ENCODE assay signal across 18 cellular contexts in genomic region chrX:70088791-70089190, GRCh38. TPM values are rescaled to one million over a fixed set of nuclear protein-coding genes. Genes with fewer than 3 reads are reported as not detected.
A peak's percentile ranks its signal among the peaks of the same experiment; 100 is the strongest.
DNase-seq lines count a peak whose midpoint lies in the region; FAIRE-seq and TF ChIP-seq lines count a peak whose summit lies in the region.
"Had no signal": no experiment of that assay in that cellular context is flagged by ENCODE, and none has a peak within 500 bp of the region (broad histone marks: within the 10 kb centered on the region; RNA-seq: fewer than 3 reads in every experiment).

No MANE protein-coding gene starts in this region.

- H2BK120ac ChIP-seq in neuronal stem cell (ENCODE audit: low read depth, low read length) = no peak overlapping the region

- no peak overlapping the region for H3K4me3 ChIP-seq in SK-N-SH (ENCODE audit: low read depth in 2 of 2, low read length in 1 of 2)
- no peak overlapping the region for H3K4me3 ChIP-seq in kidney (ENCODE audit: low read length in 2 of 2)
- H3K4me3 ChIP-seq in neuronal stem cell (ENCODE audit: low read length in 2 of 2) = no peak overlapping the region
- no peak overlapping the region for H3K4me3 ChIP-seq in H7 (ENCODE audit: insufficient read depth, low read depth, low read length)
- H3K4me3 ChIP-seq: A549, GM23248 had no signal

- H3K27ac ChIP-seq in SK-N-SH (ENCODE audit: low read depth in 2 of 2, low read length in 1 of 2) (peak overlapping the region in 1 of 2 experiments; percentile 74; a peak in 1 of 4 replicates), kidney (ENCODE audit: low read depth in 2 of 2, low read length in 2 of 2) (no peak overlapping the region), neuronal stem cell (replicated peaks; ENCODE audit: low read length) (no peak overlapping the region)
- H3K27ac ChIP-seq: A549 had no signal

- no peak overlapping the region for H3K23ac ChIP-seq in neuronal stem cell (ENCODE audit: low read depth, low read length, poor library complexity)

- H3K14ac ChIP-seq in neuronal stem cell (ENCODE audit: low read length) = no peak overlapping the region

- no peak overlapping the region for H2AFZ ChIP-seq in SK-N-SH (ENCODE audit: low read depth)
- H2AFZ ChIP-seq in neuronal stem cell (ENCODE audit: low read length) = no peak overlapping the region

- no peak for TF ChIP-seq EP300 in SK-N-SH (IDR thresholded peaks at IDR 0.05; ENCODE audit: borderline replicate concordance in 1 of 2, low read depth in 1 of 2, low read length in 1 of 2)

- H4K8ac ChIP-seq in neuronal stem cell (ENCODE audit: low read depth, low read length) = no peak overlapping the region

- peaks cover 10% of the 10 kb centered on the region for H3K4me1 Mint-ChIP-seq in mesothelial cell of epicardium
- H3K4me1 Mint-ChIP-seq: CD4-positive, alpha-beta memory T cell had no signal

- no peaks in the 10 kb centered on the region for H4K20me1 ChIP-seq in SK-N-SH (ENCODE audit: insufficient read depth)

- TF ChIP-seq CTCF in SK-N-SH (IDR thresholded peaks at IDR 0.05) (no peak), mesothelial cell of epicardium (IDR thresholded peaks at IDR 0.05; ENCODE audit: unreplicated experiment) (no peak), kidney (IDR thresholded peaks at IDR 0.05; ENCODE audit: borderline replicate concordance, extremely low read depth, insufficient read depth) (no peak)

- H2BK12ac ChIP-seq in neuronal stem cell (ENCODE audit: low read length) = no peak overlapping the region

- no peak overlapping the region for H2BK5ac ChIP-seq in neuronal stem cell (ENCODE audit: low read length)

- TF ChIP-seq RAD21 in SK-N-SH (IDR thresholded peaks at IDR 0.05; ENCODE audit: low read length) = no peak

- POLR2A ChIA-PET in SK-N-SH (lab: Yijun Ruan, JAX) = no interaction called here

- H2AK5ac ChIP-seq in neuronal stem cell (ENCODE audit: low read depth, low read length) = no peak overlapping the region

- no peak for FAIRE-seq in kidney (lab: Jason Lieb, UNC)
- FAIRE-seq: A549, D721Med, GM18507, H54, HepG2, HTR-8/SVneo had no signal

- no peak overlapping the region for H3K9ac ChIP-seq in SK-N-SH
- no peak overlapping the region for H3K9ac ChIP-seq in kidney (ENCODE audit: low read length in 2 of 2)
- no peak overlapping the region for H3K9ac ChIP-seq in neuronal stem cell (ENCODE audit: low read depth, low read length, poor library complexity)

- no peak overlapping the region for H2BK15ac ChIP-seq in neuronal stem cell (ENCODE audit: low read length)

- H3K9me3 ChIP-seq in SK-N-SH = no peaks in the 10 kb centered on the region
- no peaks in the 10 kb centered on the region for H3K9me3 ChIP-seq in kidney (ENCODE audit: control insufficient read depth in 1 of 2, low read length in 2 of 2)
- no peaks in the 10 kb centered on the region for H3K9me3 ChIP-seq in neuronal stem cell (replicated peaks in 1 of 2; ENCODE audit: control insufficient read depth in 2 of 2, insufficient read depth in 1 of 2, low read depth in 1 of 2, low read length in 2 of 2)
- H3K9me3 ChIP-seq: A549, BE2C had no signal

- no peak overlapping the region for H3K4ac ChIP-seq in neuronal stem cell (ENCODE audit: low read length)

- no peaks in the 10 kb centered on the region for H3K79me1 ChIP-seq in neuronal stem cell (ENCODE audit: low read depth, low read length)

- peaks cover 4% of the 10 kb centered on the region for H3K9me3 Mint-ChIP-seq in mesothelial cell of epicardium
- H3K9me3 Mint-ChIP-seq: CD4-positive, alpha-beta memory T cell had no signal

- no peak overlapping the region for H4K91ac ChIP-seq in neuronal stem cell (ENCODE audit: low read depth, low read length, poor library complexity)

- H3F3A ChIP-seq in SK-N-SH (replicated peaks; ENCODE audit: insufficient read depth) = no peaks in the 10 kb centered on the region

- H3K27ac Mint-ChIP-seq in mesothelial cell of epicardium = peak overlapping the region; percentile 35

- H3K18ac ChIP-seq in neuronal stem cell (ENCODE audit: low read length) = no peak overlapping the region

- peaks cover 2% of the 10 kb centered on the region for H3K27me3 Mint-ChIP-seq in mesothelial cell of epicardium (ENCODE audit: low read depth)
- H3K27me3 Mint-ChIP-seq: CD4-positive, alpha-beta memory T cell had no signal

- H3K36me3 Mint-ChIP-seq in mesothelial cell of epicardium = no peaks in the 10 kb centered on the region
- H3K36me3 Mint-ChIP-seq: CD4-positive, alpha-beta memory T cell had no signal

- H3K4me2 ChIP-seq in SK-N-SH (0 out of 2 replicates have a peak overlapping the region, but pooled peaks have one; percentile 32), neuronal stem cell (ENCODE audit: insufficient read depth, low read length, poor library complexity, severe bottlenecking) (no peak overlapping the region)
- H3K4me2 ChIP-seq: A549 had no signal

- CTCF ChIA-PET in SK-N-SH (lab: Yijun Ruan, JAX) = interaction anchor here (1.3 to 3.2 kb wide), 2 partner anchors 9 to 55 kb away, joined by 5 to 19 read pairs; no protein-coding TSS in a partner anchor

- H3K4me1 ChIP-seq in SK-N-SH (ENCODE audit: control insufficient read depth in 1 of 2, insufficient read depth in 2 of 2, low read depth in 1 of 2, low read length in 1 of 2) (no peaks in the 10 kb centered on the region), kidney (ENCODE audit: control insufficient read depth in 1 of 2, insufficient read depth in 1 of 2, low read depth in 1 of 2, low read length in 2 of 2) (peaks cover 0 to 2% of the 10 kb centered on the region in 2 donors), neuronal stem cell (ENCODE audit: control insufficient read depth in 2 of 2, insufficient read depth in 1 of 2, low read depth in 1 of 2, low read length in 2 of 2) (no peaks in the 10 kb centered on the region)
- H3K4me1 ChIP-seq: A549, BE2C had no signal

- H3K27me3 ChIP-seq in SK-N-SH (ENCODE audit: insufficient read depth) (peaks cover 11% of the 10 kb centered on the region), neuronal stem cell (ENCODE audit: control insufficient read depth in 3 of 3, insufficient read depth in 3 of 3, low read depth in 1 of 3, low read length in 3 of 3) (peaks cover 0 to 5% (median 0%) of the 10 kb centered on the region in 3 experiments), H7 (ENCODE audit: control insufficient read depth, insufficient read depth, low read length) (no peaks in the 10 kb centered on the region)
- H3K27me3 ChIP-seq: BE2C had no signal

- DNase-seq in SK-N-SH (no peak), cerebellar cortex (ENCODE audit: low spot score) (peak; percentile 9), mesothelial cell of epicardium (ENCODE audit: low spot score in 2 of 2, unreplicated experiment in 2 of 2) (no peak), kidney (no peak), neuronal stem cell (ENCODE audit: low spot score) (no peak), H7 (no peak)
- DNase-seq: BE2C; CD4-positive, alpha-beta memory T cell; COR-L47; DMS153 had no signal

- H3K79me2 ChIP-seq in SK-N-SH (ENCODE audit: insufficient read depth) = no peaks in the 10 kb centered on the region

- H3K36me3 ChIP-seq in SK-N-SH (replicated peaks in 1 of 2; ENCODE audit: control insufficient read depth in 1 of 2, insufficient read depth in 2 of 2, low read length in 1 of 2) = no peaks in the 10 kb centered on the region
- no peaks in the 10 kb centered on the region for H3K36me3 ChIP-seq in kidney (ENCODE audit: control insufficient read depth in 1 of 2, insufficient read depth in 2 of 2, low read length in 2 of 2)
- no peaks in the 10 kb centered on the region for H3K36me3 ChIP-seq in neuronal stem cell (replicated peaks in 1 of 2; ENCODE audit: control insufficient read depth in 2 of 2, insufficient read depth in 2 of 2, low read length in 2 of 2)
- H3K36me3 ChIP-seq in H7 (replicated peaks; ENCODE audit: control insufficient read depth, insufficient read depth, low read length) = no peaks in the 10 kb centered on the region
- H3K36me3 ChIP-seq: BE2C had no signal

- H3K9me2 ChIP-seq in SK-N-SH = no peaks in the 10 kb centered on the region

- intact Hi-C loops in kidney (cut with DNase I) = no loop called here

- no peak overlapping the region for H3K4me3 Mint-ChIP-seq in mesothelial cell of epicardium
- H3K4me3 Mint-ChIP-seq: CD4-positive, alpha-beta memory T cell had no signal

TF ChIP-seq in SK-N-SH, 30 proteins besides CTCF, POLR2A, EP300 and RAD21 (continues in another document):
- TF ChIP-seq YY1 (IDR thresholded peaks at IDR 0.05; ENCODE audit: low read depth) (no peak), IRF3 (IDR thresholded peaks at IDR 0.05; ENCODE audit: low read depth, low read length) (no peak)

RNA-seq across cellular contexts. Expression of gene OTUD6A, which starts 26.5 kb away (rescaled TPM):
- not detected in 2 replicates for polyA plus RNA-seq in SK-N-SH (2012; rRNA removed)
- polyA plus RNA-seq in SK-N-SH (2012; cell fraction: cytosol; rRNA removed) = not detected in 2 replicates
- 0.06 TPM in 1 of 2 replicates, not detected in the other for polyA plus RNA-seq in SK-N-SH (2012; cell fraction: nucleus; rRNA removed)
- not detected in 3 replicates for total RNA-seq in mesothelial cell of epicardium
- not detected for total RNA-seq in kidney
- not detected for polyA plus RNA-seq in kidney (ENCODE audit: insufficient read depth, low read depth, low replicate concordance)
- not detected for polyA plus RNA-seq in neuronal stem cell (2013, experiment 1 of 2)
- not detected for polyA plus RNA-seq in neuronal stem cell (2013, experiment 2 of 2)
- total RNA-seq in H7 (2014; rRNA removed; shearing (Covaris generic)) = not detected in 2 replicates
- total RNA-seq: CD4-positive, alpha-beta memory T cell; GM23248; HepG2 had no signal
- polyA plus RNA-seq: A549; AG04450; CD4-positive, alpha-beta memory T cell; GM23248; HepG2 had no signal

RNA-seq across cellular contexts. Expression of gene AWAT2, which starts 39.1 kb away (rescaled TPM):
- polyA plus RNA-seq in SK-N-SH (2012; rRNA removed) (0.13 and 0.15 TPM in 2 replicates), kidney (ENCODE audit: insufficient read depth, low read depth, low replicate concordance) (not detected)
- 0.08 and 0.18 TPM in 2 replicates for polyA plus RNA-seq in SK-N-SH (2012; cell fraction: cytosol; rRNA removed)
- polyA plus RNA-seq in SK-N-SH (2012; cell fraction: nucleus; rRNA removed) = 0.32 and 0.48 TPM in 2 replicates
- total RNA-seq in mesothelial cell of epicardium (not detected in 3 replicates), kidney (not detected)
- polyA plus RNA-seq in neuronal stem cell (2013, experiment 1 of 2) = 0.04 TPM
- 0.04 TPM for polyA plus RNA-seq in neuronal stem cell (2013, experiment 2 of 2)
- 0.26 TPM in 1 of 2 replicates, not detected in the other for total RNA-seq in H7 (2014; rRNA removed; shearing (Covaris generic))
- total RNA-seq: CD4-positive, alpha-beta memory T cell; GM23248; HepG2 had no signal
- polyA plus RNA-seq: A549; AG04450; CD4-positive, alpha-beta memory T cell; GM23248; HepG2 had no signal

RNA-seq across cellular contexts. Expression of gene IGBP1, which starts 44.5 kb away (rescaled TPM):
- polyA plus RNA-seq in SK-N-SH (2012; rRNA removed) (49.4 and 59.9 TPM in 2 replicates), kidney (ENCODE audit: insufficient read depth, low read depth, low replicate concordance) (67.3 TPM)
- 65.0 and 69.9 TPM in 2 replicates for polyA plus RNA-seq in SK-N-SH (2012; cell fraction: cytosol; rRNA removed)
- 30.5 and 35.2 TPM in 2 replicates for polyA plus RNA-seq in SK-N-SH (2012; cell fraction: nucleus; rRNA removed)
- total RNA-seq in mesothelial cell of epicardium (60.1 to 63.9 TPM (median 61.1 TPM) in 3 replicates), kidney (44.2 TPM)
- polyA plus RNA-seq in neuronal stem cell (2013, experiment 1 of 2) = 51.3 TPM
- 50.5 TPM for polyA plus RNA-seq in neuronal stem cell (2013, experiment 2 of 2)
- 47.5 and 57.2 TPM in 2 replicates for total RNA-seq in H7 (2014; rRNA removed; shearing (Covaris generic))
